ENCODE assay signal across 8 cellular contexts in the genomic region with DNA sequence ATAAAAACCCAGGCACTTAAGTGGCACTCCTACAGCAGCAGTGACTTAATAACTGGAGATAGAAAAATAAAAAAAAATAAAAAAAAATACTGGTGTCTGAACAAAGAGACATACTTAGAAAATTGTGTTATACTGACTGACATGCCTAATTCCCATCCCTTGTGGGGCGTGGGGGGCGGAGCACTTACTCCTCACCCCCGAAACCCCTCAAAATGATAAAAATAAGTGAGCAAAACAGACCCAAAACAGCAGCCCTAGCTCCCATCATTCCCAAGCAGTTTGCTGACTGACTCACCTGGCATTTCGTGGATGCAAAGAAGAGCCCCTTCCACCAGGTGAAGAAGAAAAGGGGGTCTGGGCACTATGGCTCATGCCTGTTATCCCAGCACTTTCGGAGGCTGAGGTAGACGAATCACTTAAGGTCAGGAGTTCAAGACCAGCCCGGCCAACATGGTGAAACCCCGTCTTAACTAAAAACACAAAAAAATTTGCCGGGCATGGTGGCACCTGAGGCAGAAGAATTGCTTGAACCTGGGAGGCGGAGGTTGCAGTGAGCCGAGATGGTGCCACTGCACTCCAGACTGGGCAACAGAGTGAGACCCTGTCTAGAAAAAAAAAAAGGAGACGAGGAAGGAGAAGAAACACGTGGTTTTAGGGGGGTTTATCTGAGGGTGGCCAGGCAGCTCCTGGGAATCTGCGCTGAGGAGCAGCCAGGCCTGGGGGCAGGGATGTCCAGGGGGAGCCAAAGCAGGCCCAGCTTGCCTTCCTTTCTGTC. TPM values are rescaled to one million over a fixed set of nuclear protein-coding genes. Genes with fewer than 3 reads are reported as not detected.
DNase-seq lines count a peak whose midpoint lies in the region; ATAC-seq and TF ChIP-seq lines count a peak whose summit lies in the region.

No MANE protein-coding gene starts in this region.

- no peak for ATAC-seq in HG03025 (IDR thresholded peaks at IDR 0.05; ENCODE audit: low FRiP score, unreplicated experiment)

- no peak for TF ChIP-seq CTCF in suprapubic skin (IDR thresholded peaks at IDR 0.05)

- intact Hi-C loops in activated CD4-positive, alpha-beta T cell treated with anti-CD3 and anti-CD28 coated beads, Interleukin-2, amount 10 ng/mL, durations not matched to agents 24 days and 14 days (cut with micrococcal nuclease) = no loop called here

- peak overlapping the region; percentile 74 for H3K4me3 ChIP-seq in suprapubic skin

- peak overlapping the region; percentile 96 for H3K27ac ChIP-seq in suprapubic skin

- H3K27me3 ChIP-seq in suprapubic skin = no peaks in the 10 kb centered on the region

- TF ChIP-seq POLR2A in suprapubic skin (IDR thresholded peaks at IDR 0.05) = no peak

- CTCF ChIA-PET in activated CD4-positive, alpha-beta memory T cell treated with anti-CD3 and anti-CD28 coated beads, Interleukin-2, amount 10 ng/mL, durations not matched to agents 7 days and 5 days (lab: Charles Lee) = interaction anchor here (1.0 to 3.5 kb wide), 3 partner anchors 11 to 18 kb away, joined by 3 to 10 read pairs (median 5); no protein-coding TSS in a partner anchor

- H3K27me3 Mint-ChIP-seq in activated CD4-positive, alpha-beta T cell treated with anti-CD3 and anti-CD28 coated beads, Interleukin-2, amount 10 ng/mL, durations not matched to agents 24 days and 14 days = peaks cover 3% of the 10 kb centered on the region
- peaks cover 22% of the 10 kb centered on the region for H3K27me3 Mint-ChIP-seq in activated CD4-positive, alpha-beta memory T cell treated with anti-CD3 and anti-CD28 coated beads, Interleukin-2, amount 10 ng/mL, durations not matched to agents 7 days and 5 days

- no peak for TF ChIP-seq EP300 in suprapubic skin (IDR thresholded peaks at IDR 0.05)

- peaks cover 12% of the 10 kb centered on the region for H3K36me3 Mint-ChIP-seq in activated CD4-positive, alpha-beta T cell treated with anti-CD3 and anti-CD28 coated beads, Interleukin-2, amount 10 ng/mL, durations not matched to agents 24 days and 14 days (ENCODE audit: low read depth)
- H3K36me3 Mint-ChIP-seq in activated CD4-positive, alpha-beta memory T cell treated with anti-CD3 and anti-CD28 coated beads, Interleukin-2, amount 10 ng/mL, durations not matched to agents 7 days and 5 days (ENCODE audit: low read depth) = peaks cover 36% of the 10 kb centered on the region

- DNase-seq in activated CD4-positive, alpha-beta T cell treated with anti-CD3 and anti-CD28 coated beads, Interleukin-2, amount 10 ng/mL, durations not matched to agents 24 days and 14 days = no peak
- no peak for DNase-seq in activated CD4-positive, alpha-beta T cell treated with anti-CD3 and anti-CD28 coated beads, Interleukin-2, amount 50 U/mL, for 1 hour
- no peak for DNase-seq in activated CD4-positive, alpha-beta memory T cell treated with anti-CD3 and anti-CD28 coated beads, Interleukin-2, amount 10 ng/mL, durations not matched to agents 7 days and 5 days
- peak; percentile 32 for DNase-seq in germinal center (ENCODE audit: low spot score)
- no peak for DNase-seq in suprapubic skin (ENCODE audit: low spot score in 2 of 2)
- DNase-seq in NCI-H146 treated with DMSO at 0.1 percent for 48 hours (lab: John Stamatoyannopoulos, UW; ENCODE audit: unreplicated experiment) = no peak
- no peak for DNase-seq in NCI-H2081 (lab: John Stamatoyannopoulos, UW)

- H3K27ac Mint-ChIP-seq in activated CD4-positive, alpha-beta T cell treated with anti-CD3 and anti-CD28 coated beads, Interleukin-2, amount 10 ng/mL, durations not matched to agents 24 days and 14 days = peak overlapping the region; percentile 91
- peak overlapping the region; percentile 94 for H3K27ac Mint-ChIP-seq in activated CD4-positive, alpha-beta memory T cell treated with anti-CD3 and anti-CD28 coated beads, Interleukin-2, amount 10 ng/mL, durations not matched to agents 7 days and 5 days

- H3K36me3 ChIP-seq in suprapubic skin = no peaks in the 10 kb centered on the region

- POLR2A ChIA-PET in activated CD4-positive, alpha-beta memory T cell treated with anti-CD3 and anti-CD28 coated beads, Interleukin-2, amount 10 ng/mL, durations not matched to agents 7 days and 5 days (lab: Charles Lee) = interaction anchor here (0.6 to 7.5 kb wide), 12 partner anchors 9 to 1525 kb away, joined by 3 to 60 read pairs (median 6); partner anchors contain the start of gene BLM

- H3K4me1 ChIP-seq in suprapubic skin = peaks cover 20% of the 10 kb centered on the region

- peaks cover 46% of the 10 kb centered on the region for H3K4me1 Mint-ChIP-seq in activated CD4-positive, alpha-beta T cell treated with anti-CD3 and anti-CD28 coated beads, Interleukin-2, amount 10 ng/mL, durations not matched to agents 24 days and 14 days
- H3K4me1 Mint-ChIP-seq in activated CD4-positive, alpha-beta memory T cell treated with anti-CD3 and anti-CD28 coated beads, Interleukin-2, amount 10 ng/mL, durations not matched to agents 7 days and 5 days = peaks cover 52% of the 10 kb centered on the region

- no peaks in the 10 kb centered on the region for H3K9me3 ChIP-seq in suprapubic skin

- WGBS in suprapubic skin = 90% methylated on average over 14 of the region's 14 CpGs

- peak overlapping the region; percentile 84 for H3K4me3 Mint-ChIP-seq in activated CD4-positive, alpha-beta T cell treated with anti-CD3 and anti-CD28 coated beads, Interleukin-2, amount 10 ng/mL, durations not matched to agents 24 days and 14 days
- H3K4me3 Mint-ChIP-seq in activated CD4-positive, alpha-beta memory T cell treated with anti-CD3 and anti-CD28 coated beads, Interleukin-2, amount 10 ng/mL, durations not matched to agents 7 days and 5 days = peak overlapping the region; percentile 82

- peaks cover 4% of the 10 kb centered on the region for H3K9me3 Mint-ChIP-seq in activated CD4-positive, alpha-beta T cell treated with anti-CD3 and anti-CD28 coated beads, Interleukin-2, amount 10 ng/mL, durations not matched to agents 24 days and 14 days
- peaks cover 2% of the 10 kb centered on the region for H3K9me3 Mint-ChIP-seq in activated CD4-positive, alpha-beta memory T cell treated with anti-CD3 and anti-CD28 coated beads, Interleukin-2, amount 10 ng/mL, durations not matched to agents 7 days and 5 days

RNA-seq across cellular contexts. Expression of gene BLM, which starts 50.8 kb away (rescaled TPM):
- 64.1 and 66.4 TPM in 2 replicates for total RNA-seq in activated CD4-positive, alpha-beta T cell treated with anti-CD3 and anti-CD28 coated beads, Interleukin-2, amount 10 ng/mL, durations not matched to agents 24 days and 14 days
- total RNA-seq in activated CD4-positive, alpha-beta memory T cell treated with anti-CD3 and anti-CD28 coated beads, Interleukin-2, amount 10 ng/mL, durations not matched to agents 7 days and 5 days = 10 to 100 TPM; 59.4 to 63.7 TPM
- total RNA-seq in suprapubic skin = 1 to 10 TPM in 1 of 4 donors, under 1 TPM in 3; 0.72 to 2.4 (median 0.84) TPM

Comparison
In these comparisons a context has a peak if more than half of its experiments do, and no peak if none do; other contexts are left out.
1. RNA of gene BLM, which starts 50.8 kb away (total RNA-seq): 64.1 to 66.4 TPM in activated CD4-positive, alpha-beta T cell treated with anti-CD3 and anti-CD28 coated beads, Interleukin-2, amount 10 ng/mL, durations not matched to agents 24 days and 14 days and 59.4 to 63.7 TPM in activated CD4-positive, alpha-beta memory T cell treated with anti-CD3 and anti-CD28 coated beads, Interleukin-2, amount 10 ng/mL, durations not matched to agents 7 days and 5 days; 0.72 to 2.4 TPM in suprapubic skin; every median in the first group is over 10 times any median in the second.